Comparison of ENCODE assay signal across 26 cellular contexts in the genomic region with DNA sequence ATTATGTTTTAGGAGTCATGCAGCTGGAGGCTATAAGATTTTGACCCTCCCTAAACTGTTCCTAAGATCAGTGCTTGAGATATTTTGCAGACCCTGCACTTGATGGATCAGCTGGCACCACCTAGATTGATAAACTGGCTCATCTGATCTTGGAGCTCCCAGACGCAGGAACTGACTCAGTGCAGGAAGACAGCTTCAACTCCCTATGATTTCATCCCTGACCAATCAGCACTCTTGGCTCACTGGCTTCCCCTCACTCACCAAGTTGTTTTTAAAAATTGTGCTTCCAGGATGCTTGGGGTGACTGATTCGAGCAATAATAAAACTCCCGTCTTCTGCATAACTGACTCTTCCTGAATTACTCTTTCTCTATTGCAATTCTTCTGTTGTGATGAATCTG.
"Had no signal": no experiment of that assay in that cellular context is flagged by ENCODE, and none has a peak within 500 bp of the region (broad histone marks: within the 10 kb centered on the region; RNA-seq: fewer than 3 reads in every experiment).

No MANE protein-coding gene starts in this region.

- H3K9me3 ChIP-seq: colonic mucosa, ovary, psoas muscle, testis had no signal

- H3K27me3 ChIP-seq: colonic mucosa, esophagus squamous epithelium, heart right ventricle, sigmoid colon, stomach, testis, tibial artery had no signal

- H3K36me3 ChIP-seq: colonic mucosa, esophagus squamous epithelium, heart right ventricle, ovary, sigmoid colon, stomach, tibial artery had no signal

- H3K4me1 ChIP-seq: colonic mucosa, esophagus squamous epithelium, heart right ventricle, psoas muscle, sigmoid colon, stomach, testis, tibial artery had no signal

- H3K27ac ChIP-seq: colonic mucosa, esophagus squamous epithelium, heart right ventricle, ovary, psoas muscle, sigmoid colon, stomach, testis, tibial artery had no signal

- DNase-seq: colonic mucosa; effector memory CD4-positive, alpha-beta T cell; erythroblast; esophagus squamous epithelium; foreskin melanocyte; glutamatergic neuron; heart right ventricle; hippocampal formation; kidney glomerular epithelial cell; left ventricle myocardium superior; natural killer cell; occipital lobe; ovary; posterior cingulate gyrus; psoas muscle; right cardiac atrium; sigmoid colon; stimulated activated CD4-positive, alpha-beta T cell treated with anti-CD3 and anti-CD28 coated beads, Interleukin-2, amount 100 ng/mL, for 24 hours; stimulated activated CD4-positive, alpha-beta T cell treated with anti-CD3 and anti-CD28 coated beads, Interleukin-4, amount 100 ng/mL, for 24 hours; stimulated activated naive CD4-positive, alpha-beta T cell treated with Interleukin-2 at 50 U/mL for 16 hours; stomach; testis; tibial artery had no signal

- H3K4me3 ChIP-seq: colonic mucosa, esophagus squamous epithelium, heart right ventricle, lung, ovary, psoas muscle, sigmoid colon, stomach, testis, tibial artery had no signal

- ATAC-seq: heart right ventricle; left ventricle myocardium superior; natural killer cell; psoas muscle; right cardiac atrium; stimulated activated effector memory CD8-positive, alpha-beta T cell treated with anti-CD3 and anti-CD28 coated beads, Interleukin-12 subunit alpha, Interleukin-12 subunit beta, amount 100 ng/mL, for 72 hours had no signal

- FAIRE-seq: islet of Langerhans had no signal
